19 cellular contexts compared by ENCODE assay signal in the genomic region with DNA sequence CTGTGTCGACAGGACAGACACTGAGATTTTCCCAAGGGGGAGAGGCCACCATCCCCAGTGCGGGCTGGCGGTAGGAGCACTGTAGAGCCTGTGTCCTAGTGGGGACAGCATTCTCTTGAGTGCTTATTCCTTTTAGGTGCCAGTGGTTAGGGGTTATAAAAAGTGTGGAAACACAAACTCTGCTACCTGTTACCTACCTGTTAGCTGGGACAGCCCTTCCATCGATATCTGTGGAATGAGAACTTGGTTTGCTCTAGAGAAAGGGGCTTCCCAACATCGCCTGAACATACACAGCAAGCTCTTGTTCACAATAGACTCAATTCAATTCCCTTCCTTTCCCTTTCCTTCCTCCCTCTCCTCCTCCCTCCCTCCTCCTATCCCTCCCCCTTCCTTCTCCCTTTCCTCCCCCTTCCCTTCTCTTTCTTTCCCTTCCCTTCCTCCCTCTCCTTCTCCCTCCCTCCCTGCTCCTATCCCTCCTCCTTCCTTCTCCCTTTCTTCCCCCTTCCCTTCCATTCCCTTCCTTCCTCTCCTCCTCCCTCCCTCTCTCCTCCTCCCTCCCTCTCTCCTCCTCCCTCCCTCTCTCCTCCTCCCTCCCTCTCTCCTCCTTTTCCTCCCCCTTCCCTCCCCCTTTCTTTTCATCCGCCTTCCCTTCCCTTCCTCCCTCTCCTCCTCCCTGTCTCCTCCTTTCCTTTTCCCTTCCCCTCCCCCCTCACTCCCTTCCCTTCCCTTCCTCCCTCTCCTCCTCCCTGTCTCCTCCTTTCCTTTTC.
A peak's percentile ranks its signal among the peaks of the same experiment; 100 is the strongest.
DNase-seq lines count a peak whose midpoint lies in the region; ATAC-seq, FAIRE-seq and TF ChIP-seq lines count a peak whose summit lies in the region.
"Had no signal": no experiment of that assay in that cellular context is flagged by ENCODE, and none has a peak within 500 bp of the region (broad histone marks: within the 10 kb centered on the region; RNA-seq: fewer than 3 reads in every experiment).

No MANE protein-coding gene starts in this region.

- no peak overlapping the region for H3K4ac ChIP-seq in neuronal stem cell (ENCODE audit: low read length)

- peak; percentile 63 for FAIRE-seq in A549 (lab: Jason Lieb, UNC)
- no peak for FAIRE-seq in small intestine (lab: Jason Lieb, UNC)
- FAIRE-seq: G401.6, GM12892, GM19239, H54 had no signal

- no peak for TF ChIP-seq EP300 in A549 (IDR thresholded peaks at IDR 0.05)

- POLR2A ChIA-PET in A549 (lab: Yijun Ruan, JAX) (interaction anchor here (0.7 kb wide), 1 partner anchor 140 kb away, joined by 3 read pairs; no protein-coding TSS in a partner anchor), HEK293 (lab: Yijun Ruan, JAX) (no interaction called here)

- no peak for TF ChIP-seq CTCF in A549 (IDR thresholded peaks at IDR 0.05)
- TF ChIP-seq CTCF in HEK293 (tag by site-specific recombination; IDR thresholded peaks at IDR 0.05): no peak

- peak in 1 of 2 experiments; percentile 23; a peak in 2 of 6 replicates for ATAC-seq in A549
- no peak for ATAC-seq in GM19351 (IDR thresholded peaks at IDR 0.05; ENCODE audit: unreplicated experiment)
- ATAC-seq: CD8-positive, alpha-beta T cell; GM23338 had no signal

- H2AK5ac ChIP-seq in neuronal stem cell (ENCODE audit: low read depth, low read length): no peak overlapping the region

- peak overlapping the region; percentile 40 for H3K18ac ChIP-seq in neuronal stem cell (ENCODE audit: low read length)

- no peak overlapping the region for H2BK15ac ChIP-seq in neuronal stem cell (ENCODE audit: low read length)

- no peak overlapping the region for H4K91ac ChIP-seq in neuronal stem cell (ENCODE audit: low read depth, low read length, poor library complexity)

- no peak overlapping the region for H3K9ac ChIP-seq in neuronal stem cell (ENCODE audit: low read depth, low read length, poor library complexity)
- H3K9ac ChIP-seq: BLaER1 had no signal

- no peaks in the 10 kb centered on the region for H3K4me1 ChIP-seq in A549
- H3K4me1 ChIP-seq in HEK293 (ENCODE audit: control insufficient read depth, insufficient read depth, low read length): no peaks in the 10 kb centered on the region
- peaks cover 10 to 12% of the 10 kb centered on the region in 2 donors for H3K4me1 ChIP-seq in neuronal stem cell (ENCODE audit: control insufficient read depth in 2 of 2, insufficient read depth in 1 of 2, low read depth in 1 of 2, low read length in 2 of 2)
- no peaks in the 10 kb centered on the region for H3K4me1 ChIP-seq in small intestine (ENCODE audit: control insufficient read depth in 2 of 2, insufficient read depth in 1 of 2, low read depth in 1 of 2, low read length in 1 of 2)
- H3K4me1 ChIP-seq: Caco-2, HAP-1 had no signal

- H2BK12ac ChIP-seq in neuronal stem cell (ENCODE audit: low read length): no peak overlapping the region

- H3K79me1 ChIP-seq in neuronal stem cell (ENCODE audit: low read depth, low read length): no peaks in the 10 kb centered on the region

- no peak for TF ChIP-seq RAD21 in A549 (conservative IDR thresholded peaks at IDR 0.05 in 1 of 2, IDR thresholded peaks at IDR 0.05 in 1 of 2)

- H3K23ac ChIP-seq in neuronal stem cell (ENCODE audit: low read depth, low read length, poor library complexity): no peak overlapping the region

- no peak overlapping the region for H2AFZ ChIP-seq in neuronal stem cell (ENCODE audit: low read length)
- H2AFZ ChIP-seq: GM23338 had no signal

- H3K9me3 ChIP-seq in A549: no peaks in the 10 kb centered on the region
- no peaks in the 10 kb centered on the region for H3K9me3 ChIP-seq in HEK293 (ENCODE audit: control insufficient read depth, insufficient read depth, low read depth, low read length)
- H3K9me3 ChIP-seq in neuronal stem cell (replicated peaks in 1 of 2; ENCODE audit: control insufficient read depth in 2 of 2, insufficient read depth in 1 of 2, low read depth in 1 of 2, low read length in 2 of 2): peaks cover 0 to 2% of the 10 kb centered on the region in 2 donors
- H3K9me3 ChIP-seq in small intestine (ENCODE audit: control insufficient read depth, low read depth): no peaks in the 10 kb centered on the region
- H3K9me3 ChIP-seq: BLaER1, Caco-2, HAP-1 had no signal

- no peak overlapping the region for H3K4me3 ChIP-seq in A549
- no peak overlapping the region for H3K4me3 ChIP-seq in HEK293 (ENCODE audit: low read depth, low read length)
- no peak overlapping the region for H3K4me3 ChIP-seq in neuronal stem cell (ENCODE audit: low read length in 2 of 2)
- no peak overlapping the region for H3K4me3 ChIP-seq in small intestine (ENCODE audit: low read depth in 1 of 2, low read length in 2 of 2)
- H3K4me3 ChIP-seq: BLaER1, GM23338, HAP-1 had no signal

- H3K27ac ChIP-seq in A549 (no peak overlapping the region), HEK293 (ENCODE audit: extremely low read depth, low read depth, low read length) (no peak overlapping the region), neuronal stem cell (replicated peaks; ENCODE audit: low read length) (no peak overlapping the region), small intestine (ENCODE audit: low read depth in 1 of 2, low read length in 1 of 2) (no peak overlapping the region)
- H3K27ac ChIP-seq: BLaER1, C4-2B had no signal

- H3K36me3 ChIP-seq in HEK293 (ENCODE audit: control insufficient read depth in 2 of 2, insufficient read depth in 1 of 2, low read length in 2 of 2) (no peaks in the 10 kb centered on the region), neuronal stem cell (replicated peaks in 1 of 2; ENCODE audit: control insufficient read depth in 2 of 2, insufficient read depth in 2 of 2, low read length in 2 of 2) (no peaks in the 10 kb centered on the region), small intestine (ENCODE audit: control insufficient read depth in 2 of 2, insufficient read depth in 2 of 2, low read length in 2 of 2) (no peaks in the 10 kb centered on the region)
- H3K36me3 ChIP-seq: BLaER1, HAP-1 had no signal

- no peak overlapping the region for H3K14ac ChIP-seq in neuronal stem cell (ENCODE audit: low read length)

- DNase-seq in A549 (ENCODE audit: low read depth in 1 of 2, low spot score in 1 of 2): no peak
- DNase-seq in neuronal stem cell (ENCODE audit: low spot score): no peak
- no peak for DNase-seq in T-helper 9 cell
- DNase-seq in small intestine: no peak
- DNase-seq: CD4-positive, CD25-positive, alpha-beta regulatory T cell; CD8-positive, alpha-beta T cell; DMS153; DND-41 had no signal

- CTCF ChIA-PET in A549 (lab: Yijun Ruan, JAX): no interaction called here
- CTCF ChIA-PET in HEK293 (lab: Yijun Ruan, JAX): interaction anchor here (0.6 to 0.8 kb wide), 2 partner anchors 102 to 276 kb away, joined by 3 to 5 read pairs; no protein-coding TSS in a partner anchor

- H2BK5ac ChIP-seq in neuronal stem cell (ENCODE audit: low read length): no peak overlapping the region

- TF ChIP-seq POLR2A in A549 (IDR thresholded peaks at IDR 0.05; ENCODE audit: low read length): no peak

- WGBS in A549 (ENCODE audit: missing lambda C conversion rate): 53% methylated on average over 5 of the region's 6 CpGs
- WGBS in neuronal stem cell (ENCODE audit: extremely low coverage in 2 of 2, insufficient read length in 2 of 2, insufficient replicate concordance in 1 of 2), 2 donors: no CpG with 5 or more reads among the region's 6 CpGs
- WGBS in small intestine, 3 donors: 70 to 81% (median 75%) methylated on average over 6 of the region's 6 CpGs

- H4K8ac ChIP-seq in neuronal stem cell (ENCODE audit: low read depth, low read length): no peak overlapping the region

- H2BK120ac ChIP-seq in neuronal stem cell (ENCODE audit: low read depth, low read length): no peak overlapping the region

- H3K27me3 ChIP-seq in neuronal stem cell (ENCODE audit: control insufficient read depth in 3 of 3, insufficient read depth in 3 of 3, low read depth in 1 of 3, low read length in 3 of 3): no peaks in the 10 kb centered on the region
- no peaks in the 10 kb centered on the region for H3K27me3 ChIP-seq in small intestine (ENCODE audit: control insufficient read depth in 2 of 2, insufficient read depth in 2 of 2, low read length in 2 of 2)
- H3K27me3 ChIP-seq: BLaER1 had no signal

- H3K4me2 ChIP-seq in A549: no peak overlapping the region
- H3K4me2 ChIP-seq in neuronal stem cell (ENCODE audit: insufficient read depth, low read length, poor library complexity, severe bottlenecking): no peak overlapping the region
- H3K4me2 ChIP-seq: BLaER1, GM23338 had no signal

TF ChIP-seq in A549, 52 proteins besides CTCF, POLR2A, EP300 and RAD21 (continues in another document):
- TF ChIP-seq GATA3 (IDR thresholded peaks at IDR 0.05; ENCODE audit: borderline replicate concordance) (no peak), ZSCAN20 (CRISPR knock-in tag; IDR thresholded peaks at IDR 0.05) (no peak), SREBF2 (IDR thresholded peaks at IDR 0.05) (no peak)
- TF ChIP-seq, protein P1, sequence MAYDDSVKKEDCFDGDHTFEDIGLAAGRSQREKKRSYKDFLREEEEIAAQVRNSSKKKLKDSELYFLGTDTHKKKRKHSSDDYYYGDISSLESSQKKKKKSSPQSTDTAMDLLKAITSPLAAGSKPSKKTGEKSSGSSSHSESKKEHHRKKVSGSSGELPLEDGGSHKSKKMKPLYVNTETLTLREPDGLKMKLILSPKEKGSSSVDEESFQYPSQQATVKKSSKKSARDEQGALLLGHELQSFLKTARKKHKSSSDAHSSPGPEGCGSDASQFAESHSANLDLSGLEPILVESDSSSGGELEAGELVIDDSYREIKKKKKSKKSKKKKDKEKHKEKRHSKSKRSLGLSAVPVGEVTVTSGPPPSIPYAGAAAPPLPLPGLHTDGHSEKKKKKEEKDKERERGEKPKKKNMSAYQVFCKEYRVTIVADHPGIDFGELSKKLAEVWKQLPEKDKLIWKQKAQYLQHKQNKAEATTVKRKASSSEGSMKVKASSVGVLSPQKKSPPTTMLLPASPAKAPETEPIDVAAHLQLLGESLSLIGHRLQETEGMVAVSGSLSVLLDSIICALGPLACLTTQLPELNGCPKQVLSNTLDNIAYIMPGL (CRISPR knock-in tag; IDR thresholded peaks at IDR 0.05; ENCODE audit: borderline replicate concordance): no peak

TF ChIP-seq in HEK293, 187 proteins besides CTCF, POLR2A, EP300 and RAD21 (continues in another document):
- TF ChIP-seq WT1 (tag by site-specific recombination; IDR thresholded peaks at IDR 0.05) (0 out of 2 replicates have a peak, but pooled peaks have one; percentile 67), GLIS2 (tag by site-specific recombination; IDR thresholded peaks at IDR 0.05) (no peak), SCRT1 (tag by site-specific recombination; IDR thresholded peaks at IDR 0.05; ENCODE audit: borderline replicate concordance) (0 out of 2 replicates have a peak, but pooled peaks have one; percentile 61)
- TF ChIP-seq, protein P2, sequence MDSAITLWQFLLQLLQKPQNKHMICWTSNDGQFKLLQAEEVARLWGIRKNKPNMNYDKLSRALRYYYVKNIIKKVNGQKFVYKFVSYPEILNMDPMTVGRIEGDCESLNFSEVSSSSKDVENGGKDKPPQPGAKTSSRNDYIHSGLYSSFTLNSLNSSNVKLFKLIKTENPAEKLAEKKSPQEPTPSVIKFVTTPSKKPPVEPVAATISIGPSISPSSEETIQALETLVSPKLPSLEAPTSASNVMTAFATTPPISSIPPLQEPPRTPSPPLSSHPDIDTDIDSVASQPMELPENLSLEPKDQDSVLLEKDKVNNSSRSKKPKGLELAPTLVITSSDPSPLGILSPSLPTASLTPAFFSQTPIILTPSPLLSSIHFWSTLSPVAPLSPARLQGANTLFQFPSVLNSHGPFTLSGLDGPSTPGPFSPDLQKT (IDR thresholded peaks at IDR 0.05; ENCODE audit: borderline replicate concordance, low read depth, low read length): no peak
